Comparison of ENCODE assay signal across 9 cellular contexts in genomic region chr5:119273391-119273839, GRCh38.
DNase-seq lines count a peak whose midpoint lies in the region; ATAC-seq and TF ChIP-seq lines count a peak whose summit lies in the region.
"Had no signal": no experiment of that assay in that cellular context is flagged by ENCODE, and none has a peak within 500 bp of the region (broad histone marks: within the 10 kb centered on the region; RNA-seq: fewer than 3 reads in every experiment).

No MANE protein-coding gene starts in this region.

- H3K27me3 ChIP-seq in OCI-LY3 (ENCODE audit: low read depth, low read length): no peaks in the 10 kb centered on the region

- no peak overlapping the region for H2AFZ ChIP-seq in OCI-LY3 (ENCODE audit: low read depth, low read length)

- H3K9ac ChIP-seq in OCI-LY3 (ENCODE audit: low read length): no peak overlapping the region

- peaks cover 6% of the 10 kb centered on the region for H3K36me3 ChIP-seq in OCI-LY3 (replicated peaks; ENCODE audit: low read depth, low read length)

- H3K4me3 Mint-ChIP-seq in activated CD4-positive, alpha-beta T cell treated with anti-CD3 and anti-CD28 coated beads, Interleukin-2, amount 10 ng/mL, durations not matched to agents 24 days and 14 days: peak overlapping the region; percentile 95
- peak overlapping the region; percentile 98 for H3K4me3 Mint-ChIP-seq in central memory CD8-positive, alpha-beta T cell
- peak overlapping the region; percentile 63 for H3K4me3 Mint-ChIP-seq in stimulated activated memory B cell treated with anti-CD40 and anti-IgM and Interleukin-4, amounts not matched to agents 10 μg/mL and 1 μg/mL and 100 μg/mL, for 72 hours

- DNase-seq in activated CD4-positive, alpha-beta T cell treated with anti-CD3 and anti-CD28 coated beads, Interleukin-2, amount 10 ng/mL, durations not matched to agents 24 days and 14 days: peak; percentile 77
- DNase-seq in activated CD4-positive, alpha-beta T cell treated with anti-CD3 and anti-CD28 coated beads, Interleukin-2, amount 50 U/mL, for 48 hours: no peak
- no peak for DNase-seq in central memory CD8-positive, alpha-beta T cell (ENCODE audit: low spot score in 2 of 2)
- DNase-seq in superior temporal gyrus (ENCODE audit: extremely low spot score): no peak
- no peak for DNase-seq in NCI-H748 (lab: John Stamatoyannopoulos, UW; ENCODE audit: unreplicated experiment)
- DNase-seq: NCI-H1694 treated with DMSO at 0.1 percent for 48 hours had no signal

- no peaks in the 10 kb centered on the region for H3K9me3 ChIP-seq in OCI-LY3 (ENCODE audit: insufficient read depth, low read length)

- no peak for TF ChIP-seq CTCF in OCI-LY3 (IDR thresholded peaks at IDR 0.05; ENCODE audit: low read depth, low read length)

- H3K79me2 ChIP-seq in OCI-LY3 (ENCODE audit: low read length): peaks cover 65% of the 10 kb centered on the region

- no peaks in the 10 kb centered on the region for H4K20me1 ChIP-seq in OCI-LY3 (ENCODE audit: insufficient read depth, low read length)

- peak overlapping the region; percentile 93 for H3K4me2 ChIP-seq in OCI-LY3 (ENCODE audit: low read length)

- peak overlapping the region; percentile 14 for H3K4me3 ChIP-seq in OCI-LY3 (ENCODE audit: low read length)

- no peaks in the 10 kb centered on the region for H3K9me3 Mint-ChIP-seq in activated CD4-positive, alpha-beta T cell treated with anti-CD3 and anti-CD28 coated beads, Interleukin-2, amount 10 ng/mL, durations not matched to agents 24 days and 14 days
- H3K9me3 Mint-ChIP-seq in central memory CD8-positive, alpha-beta T cell: peaks cover 5% of the 10 kb centered on the region
- no peaks in the 10 kb centered on the region for H3K9me3 Mint-ChIP-seq in stimulated activated memory B cell treated with anti-CD40 and anti-IgM and Interleukin-4, amounts not matched to agents 10 μg/mL and 1 μg/mL and 100 μg/mL, for 72 hours

- peak overlapping the region; percentile 95 for H3K27ac Mint-ChIP-seq in activated CD4-positive, alpha-beta T cell treated with anti-CD3 and anti-CD28 coated beads, Interleukin-2, amount 10 ng/mL, durations not matched to agents 24 days and 14 days
- H3K27ac Mint-ChIP-seq in central memory CD8-positive, alpha-beta T cell (ENCODE audit: low read depth): peak overlapping the region; percentile 99
- H3K27ac Mint-ChIP-seq in stimulated activated memory B cell treated with anti-CD40 and anti-IgM and Interleukin-4, amounts not matched to agents 10 μg/mL and 1 μg/mL and 100 μg/mL, for 72 hours: peak overlapping the region; percentile 82

- H3K4me1 Mint-ChIP-seq in activated CD4-positive, alpha-beta T cell treated with anti-CD3 and anti-CD28 coated beads, Interleukin-2, amount 10 ng/mL, durations not matched to agents 24 days and 14 days: peaks cover 77% of the 10 kb centered on the region
- peaks cover 91% of the 10 kb centered on the region for H3K4me1 Mint-ChIP-seq in central memory CD8-positive, alpha-beta T cell
- H3K4me1 Mint-ChIP-seq in stimulated activated memory B cell treated with anti-CD40 and anti-IgM and Interleukin-4, amounts not matched to agents 10 μg/mL and 1 μg/mL and 100 μg/mL, for 72 hours: peaks cover 90% of the 10 kb centered on the region

- ATAC-seq in central memory CD8-positive, alpha-beta T cell (replicated peaks; ENCODE audit: extremely low read depth, poor library complexity, severe bottlenecking): no peak
- ATAC-seq in stimulated activated memory B cell treated with anti-CD40 and anti-IgM and Interleukin-4, amounts not matched to agents 10 μg/mL and 1 μg/mL and 100 μg/mL, for 72 hours: no peak
- ATAC-seq in GM18909 (IDR thresholded peaks at IDR 0.05; ENCODE audit: poor library complexity, unreplicated experiment): no peak

- H3K4me1 ChIP-seq in OCI-LY3 (ENCODE audit: low read length): peaks cover 67% of the 10 kb centered on the region

- peak overlapping the region; percentile 13; the same call in 1 of the 2 replicates for H3K27ac ChIP-seq in OCI-LY3 (ENCODE audit: low read length)

- peaks cover 34% of the 10 kb centered on the region for H3K36me3 Mint-ChIP-seq in activated CD4-positive, alpha-beta T cell treated with anti-CD3 and anti-CD28 coated beads, Interleukin-2, amount 10 ng/mL, durations not matched to agents 24 days and 14 days (ENCODE audit: low read depth)
- H3K36me3 Mint-ChIP-seq in central memory CD8-positive, alpha-beta T cell (ENCODE audit: insufficient read depth): peaks cover 31% of the 10 kb centered on the region
- no peaks in the 10 kb centered on the region for H3K36me3 Mint-ChIP-seq in stimulated activated memory B cell treated with anti-CD40 and anti-IgM and Interleukin-4, amounts not matched to agents 10 μg/mL and 1 μg/mL and 100 μg/mL, for 72 hours

- H3K27me3 Mint-ChIP-seq in activated CD4-positive, alpha-beta T cell treated with anti-CD3 and anti-CD28 coated beads, Interleukin-2, amount 10 ng/mL, durations not matched to agents 24 days and 14 days: no peaks in the 10 kb centered on the region
- H3K27me3 Mint-ChIP-seq in central memory CD8-positive, alpha-beta T cell: no peaks in the 10 kb centered on the region
- no peaks in the 10 kb centered on the region for H3K27me3 Mint-ChIP-seq in stimulated activated memory B cell treated with anti-CD40 and anti-IgM and Interleukin-4, amounts not matched to agents 10 μg/mL and 1 μg/mL and 100 μg/mL, for 72 hours

- intact Hi-C loops in activated CD4-positive, alpha-beta T cell treated with anti-CD3 and anti-CD28 coated beads, Interleukin-2, amount 10 ng/mL, durations not matched to agents 24 days and 14 days (cut with micrococcal nuclease): no loop called here
